In genomic region chr4:173525118-173526033, GRCh38 we compare ENCODE assay signal across 9 cellular contexts. TPM values are rescaled to one million over a fixed set of nuclear protein-coding genes. Genes with fewer than 3 reads are reported as not detected.
DNase-seq lines count a peak whose midpoint lies in the region; TF ChIP-seq lines count a peak whose summit lies in the region.
"Had no signal": no experiment of that assay in that cellular context is flagged by ENCODE, and none has a peak within 500 bp of the region (broad histone marks: within the 10 kb centered on the region; RNA-seq: fewer than 3 reads in every experiment).

No MANE protein-coding gene starts in this region.

- H3K36me3 ChIP-seq in HUES6 (ENCODE audit: control insufficient read depth, insufficient read depth, low read length) (no peaks in the 10 kb centered on the region), ascending aorta (peaks cover 0 to 10% of the 10 kb centered on the region in 2 donors), sigmoid colon (peaks cover 16 to 43% (median 20%) of the 10 kb centered on the region in 4 donors)

- DNase-seq in ascending aorta (ENCODE audit: low spot score in 2 of 2) (peak in 1 of 2 donors; percentile 68), hepatic stellate cell (ENCODE audit: low spot score) (peak; percentile 48), sigmoid colon (peak; percentile 80), AML-193 (lab: John Stamatoyannopoulos, UW) (no peak), GOT3 (lab: John Stamatoyannopoulos, UW) (no peak), DMS79 (lab: John Stamatoyannopoulos, UW) (no peak), SW 1271 (lab: John Stamatoyannopoulos, UW) (no peak)
- DNase-seq: NCI-H1417 had no signal

- intact Hi-C loops in ascending aorta (cut with DNase I) (loop anchor here (5.0 kb wide), 2 partner anchors 193 to 222 kb away; partner anchors contain the start of gene HMGB2), sigmoid colon (cut with DNase I) (no loop called here)

- peaks cover 69% of the 10 kb centered on the region for H3K4me1 ChIP-seq in HUES6 (ENCODE audit: control insufficient read depth, insufficient read depth, low read length)
- H3K4me1 ChIP-seq in ascending aorta = peaks cover 0 to 21% of the 10 kb centered on the region in 2 donors
- peaks cover 0 to 27% (median 16%) of the 10 kb centered on the region in 4 donors for H3K4me1 ChIP-seq in sigmoid colon

- 13 to 14% methylated on average over 49 of the region's 49 CpGs for WGBS in sigmoid colon, 2 donors

- H3K9ac ChIP-seq in HUES6 (ENCODE audit: low read length) = no peak overlapping the region

- H3K4me3 ChIP-seq in HUES6 (ENCODE audit: low read depth, low read length) = peak overlapping the region; percentile 20; the same call in 1 of the 2 replicates
- H3K4me3 ChIP-seq in ascending aorta = peak overlapping the region; percentile 61 to 93
- peak overlapping the region; percentile 90 to 96 (median 92) for H3K4me3 ChIP-seq in sigmoid colon

- H3K27me3 ChIP-seq in HUES6 (ENCODE audit: control insufficient read depth, insufficient read depth, low read length) (peaks cover 99% of the 10 kb centered on the region), ascending aorta (no peaks in the 10 kb centered on the region), sigmoid colon (no peaks in the 10 kb centered on the region)

- TF ChIP-seq POLR2A in sigmoid colon (IDR thresholded peaks at IDR 0.05) = peak in 1 of 2 donors; percentile 8

- no peak for TF ChIP-seq EP300 in sigmoid colon (IDR thresholded peaks at IDR 0.05)

- H3K9me3 ChIP-seq in HUES6 (ENCODE audit: control insufficient read depth, insufficient read depth, low read depth, low read length) (no peaks in the 10 kb centered on the region), ascending aorta (no peaks in the 10 kb centered on the region), sigmoid colon (no peaks in the 10 kb centered on the region)

- TF ChIP-seq CTCF in ascending aorta (IDR thresholded peaks at IDR 0.05) = no peak
- TF ChIP-seq CTCF in sigmoid colon (IDR thresholded peaks at IDR 0.05) = no peak

- H3K27ac ChIP-seq in HUES6 (ENCODE audit: low read depth, low read length) (no peak overlapping the region), ascending aorta (peak overlapping the region; percentile 96 to 97), sigmoid colon (peak overlapping the region; percentile 98 to 99 (median 99))

RNA-seq across cellular contexts. Expression of gene HAND2, which starts 4.7 kb away (rescaled TPM):
- total RNA-seq in ascending aorta = 6.0 TPM
- total RNA-seq in sigmoid colon = 100 to 1,000 TPM; 141 to 224 (median 180) TPM
- 10 to 100 TPM in 1 of 3 donors, 1 to 10 TPM in 1, under 1 TPM in 1; 0.46 to 17.4 (median 7.2) TPM for polyA plus RNA-seq in sigmoid colon

Comparison
In these comparisons a context has a peak if more than half of its experiments do, and no peak if none do; other contexts are left out.
1. H3K4me3 ChIP-seq: peak in every context shown above with its lines; median percentile 92 in sigmoid colon; 77 in ascending aorta; 20 in HUES6.
2. DNase-seq: peak in hepatic stellate cell (single experiment) and sigmoid colon (single experiment); none in AML-193 (0 of 2), GOT3 (single experiment), DMS79 (single experiment) and SW 1271 (0 of 2).
3. RNA of gene HAND2, which starts 4.7 kb away (total RNA-seq): 141 to 224 TPM in sigmoid colon; 6.0 TPM in ascending aorta (single experiment); every median in the first group is over 10 times any median in the second.